In genomic region chr1:101081496-101082282, GRCh38 we compare ENCODE assay signal across 10 cellular contexts. TPM values are rescaled to one million over a fixed set of nuclear protein-coding genes. Genes with fewer than 3 reads are reported as not detected.
DNase-seq lines count a peak whose midpoint lies in the region; ATAC-seq and TF ChIP-seq lines count a peak whose summit lies in the region.
"Had no signal": no experiment of that assay in that cellular context is flagged by ENCODE, and none has a peak within 500 bp of the region (broad histone marks: within the 10 kb centered on the region; RNA-seq: fewer than 3 reads in every experiment).

No MANE protein-coding gene starts in this region.

- peak; percentile 98 for ATAC-seq in stimulated activated naive CD8-positive, alpha-beta T cell treated with anti-CD3 and anti-CD28 coated beads, Interleukin-15, Interleukin-2, amounts not matched to agents 100 U/mL and 50 U/mL, for 24 hours
- ATAC-seq in GM19467 (IDR thresholded peaks at IDR 0.05; ENCODE audit: unreplicated experiment) = no peak
- ATAC-seq: A549 had no signal

- no peak overlapping the region for H3K4me3 ChIP-seq in testis
- H3K4me3 ChIP-seq: A549 had no signal

- H3K9me3 ChIP-seq in testis = no peaks in the 10 kb centered on the region
- H3K9me3 ChIP-seq: A549 had no signal

- H3K36me3 ChIP-seq in testis (ENCODE audit: low read depth, missing control alignments) = no peaks in the 10 kb centered on the region

- no peak for TF ChIP-seq CTCF in testis (IDR thresholded peaks at IDR 0.05)

- H3K4me1 ChIP-seq in testis = no peaks in the 10 kb centered on the region
- H3K4me1 ChIP-seq: A549 had no signal

- intact Hi-C loops in testis (cut with DNase I; ENCODE audit: low total_unique reads) = no loop called here

- H3K27ac ChIP-seq in caudate nucleus (ENCODE audit: low read depth, low read length) = peak overlapping the region; percentile 68
- no peak overlapping the region for H3K27ac ChIP-seq in testis
- H3K27ac ChIP-seq: A549 had no signal

- WGBS in testis, 2 donors = 86 to 92% methylated on average over 8 of the region's 8 CpGs

- no peak for TF ChIP-seq POLR2A in testis (IDR thresholded peaks at IDR 0.05)

- DNase-seq in activated T-cell treated with anti-CD3 and anti-CD28 coated beads for 24 hours (ENCODE audit: low read depth) (peak; percentile 5), activated T-cell treated with anti-CD3 and anti-CD28 coated beads for 4 hours (no peak), T-helper 1 cell (peak in 3 of 5 donors; percentile 2 to 93 (median 6)), caudate nucleus (lab: John Stamatoyannopoulos, UW) (no peak), NCI-H2029 (lab: John Stamatoyannopoulos, UW) (no peak), testis (no peak)
- peak; percentile 63 for DNase-seq in stimulated activated naive CD8-positive, alpha-beta T cell treated with anti-CD3 and anti-CD28 coated beads, Interleukin-15, Interleukin-2, amounts not matched to agents 100 U/mL and 50 U/mL, for 24 hours
- DNase-seq: mesenchymal stem cell had no signal

- no peaks in the 10 kb centered on the region for H3K27me3 ChIP-seq in testis

RNA-seq across cellular contexts. Expression of gene DPH5, which starts 56.1 kb away (rescaled TPM):
- 10 to 100 TPM; 18.2 to 26.9 TPM for total RNA-seq in testis
- 25.2 TPM for polyA plus RNA-seq in testis (ENCODE audit: insufficient read depth, low read depth, low replicate concordance)

Comparison
In these comparisons a context has a peak if more than half of its experiments do, and no peak if none do; other contexts are left out.
1. DNase-seq: peak in activated T-cell treated with anti-CD3 and anti-CD28 coated beads for 24 hours (single experiment), T-helper 1 cell (3 of 5) and stimulated activated naive CD8-positive, alpha-beta T cell treated with anti-CD3 and anti-CD28 coated beads, Interleukin-15, Interleukin-2, amounts not matched to agents 100 U/mL and 50 U/mL, for 24 hours (single experiment); none in activated T-cell treated with anti-CD3 and anti-CD28 coated beads for 4 hours (single experiment), caudate nucleus (0 of 61), NCI-H2029 (single experiment) and testis (single experiment).